ENCODE assay signal across 32 cellular contexts in genomic region chr1:40361637-40362036, GRCh38.
"Had no signal": no experiment of that assay in that cellular context is flagged by ENCODE, and none has a peak within 500 bp of the region (broad histone marks: within the 10 kb centered on the region; RNA-seq: fewer than 3 reads in every experiment).

No MANE protein-coding gene starts in this region.

- H3K27me3 ChIP-seq: ascending aorta, breast epithelium, cardiac muscle cell had no signal

- H3K36me3 Mint-ChIP-seq: activated naive CD4-positive, alpha-beta T cell treated with anti-CD3 and anti-CD28 coated beads, Interleukin-2, amount 10 ng/mL, durations not matched to agents 7 days and 5 days; brain had no signal

- H3K27ac Mint-ChIP-seq: activated B cell treated with CpG ODN at 0.5 μM for 24 hours; activated CD8-positive, alpha-beta T cell treated with anti-CD3 and anti-CD28 coated beads for 36 hours; activated naive CD4-positive, alpha-beta T cell treated with anti-CD3 and anti-CD28 coated beads, Interleukin-2, amount 10 ng/mL, durations not matched to agents 7 days and 5 days; activated naive CD8-positive, alpha-beta T cell treated with anti-CD3 and anti-CD28 coated beads, Interleukin-2, amount 10 ng/mL, durations not matched to agents 7 days and 5 days; activated T-cell treated with anti-CD3 and anti-CD28 coated beads, Interleukin-2, amount 50 U/mL, for 72 hours; brain; T-helper 17 cell; T-helper 2 cell treated with Interferon-gamma antibody and Interleukin-4, amounts not matched to agents 5 μg/mL and 100 μg/mL, for 36 hours had no signal

- H3K27me3 Mint-ChIP-seq: activated B cell treated with CpG ODN at 0.5 μM for 24 hours; activated CD8-positive, alpha-beta T cell treated with anti-CD3 and anti-CD28 coated beads for 36 hours; activated naive CD4-positive, alpha-beta T cell treated with anti-CD3 and anti-CD28 coated beads, Interleukin-2, amount 10 ng/mL, durations not matched to agents 7 days and 5 days; activated naive CD8-positive, alpha-beta T cell treated with anti-CD3 and anti-CD28 coated beads, Interleukin-2, amount 10 ng/mL, durations not matched to agents 7 days and 5 days; T-helper 17 cell had no signal

- H3K4me1 Mint-ChIP-seq: activated naive CD4-positive, alpha-beta T cell treated with anti-CD3 and anti-CD28 coated beads, Interleukin-2, amount 10 ng/mL, durations not matched to agents 7 days and 5 days had no signal

- H3K4me3 Mint-ChIP-seq: activated B cell treated with CpG ODN at 0.5 μM for 24 hours; activated CD8-positive, alpha-beta T cell treated with anti-CD3 and anti-CD28 coated beads for 36 hours; activated naive CD4-positive, alpha-beta T cell treated with anti-CD3 and anti-CD28 coated beads, Interleukin-2, amount 10 ng/mL, durations not matched to agents 7 days and 5 days; activated naive CD8-positive, alpha-beta T cell treated with anti-CD3 and anti-CD28 coated beads, Interleukin-2, amount 10 ng/mL, durations not matched to agents 7 days and 5 days; activated T-cell treated with anti-CD3 and anti-CD28 coated beads, Interleukin-2, amount 50 U/mL, for 72 hours; brain; T-helper 17 cell; T-helper 2 cell treated with Interferon-gamma antibody and Interleukin-4, amounts not matched to agents 5 μg/mL and 100 μg/mL, for 36 hours had no signal

- H3K36me3 ChIP-seq: ascending aorta, breast epithelium, cardiac muscle cell, esophagus squamous epithelium, gastroesophageal sphincter, WERI-Rb-1 had no signal

- FAIRE-seq: endometrium, endothelial cell of umbilical vein had no signal

- H3K4me1 ChIP-seq: ascending aorta, breast epithelium, esophagus squamous epithelium, gastroesophageal sphincter had no signal

- H3K4me3 ChIP-seq: ascending aorta, breast epithelium, cardiac muscle cell, coronary artery, esophagus squamous epithelium, gastroesophageal sphincter had no signal

- H3K9me3 Mint-ChIP-seq: activated T-cell treated with anti-CD3 and anti-CD28 coated beads, Interleukin-2, amount 50 U/mL, for 72 hours had no signal

- H3K27ac ChIP-seq: ascending aorta, breast epithelium, cardiac muscle cell, coronary artery, epithelial cell of prostate, esophagus squamous epithelium, gastroesophageal sphincter, WERI-Rb-1 had no signal

- DNase-seq: activated B cell treated with CpG ODN at 0.5 μM for 24 hours; activated CD4-positive, alpha-beta T cell treated with anti-CD3 and anti-CD28 coated beads for 48 hours; activated CD4-positive, alpha-beta T cell treated with anti-CD3 and anti-CD28 coated beads, Interleukin-2, amount 50 U/mL, for 1 hour; activated CD4-positive, alpha-beta T cell treated with anti-CD3 and anti-CD28 coated beads, Interleukin-2, amount 50 U/mL, for 48 hours; activated CD8-positive, alpha-beta memory T cell treated with anti-CD3 and anti-CD28 coated beads for 24 hours; activated CD8-positive, alpha-beta T cell treated with anti-CD3 and anti-CD28 coated beads for 36 hours; activated gamma-delta T cell; activated naive CD4-positive, alpha-beta T cell; activated naive CD4-positive, alpha-beta T cell treated with anti-CD3 and anti-CD28 coated beads, Interleukin-2, amount 10 ng/mL, durations not matched to agents 7 days and 5 days; activated naive CD8-positive, alpha-beta T cell treated with anti-CD3 and anti-CD28 coated beads, Interleukin-2, amount 10 ng/mL, durations not matched to agents 7 days and 5 days; activated T-cell treated with anti-CD3 and anti-CD28 coated beads, Interleukin-2, amount 50 U/mL, for 72 hours; central memory CD4-positive, alpha-beta T cell; cerebellar nuclear complex; effector CD8-positive, alpha-beta T cell; esophagus squamous epithelium; foreskin melanocyte; T-helper 1 cell; T-helper 17 cell; T1000; WERI-Rb-1 had no signal

- ATAC-seq: activated CD4-positive, CD25-positive, alpha-beta regulatory T cell treated with anti-CD3 and anti-CD28 coated beads, Interleukin-2, amount 50 U/mL, for 24 hours; activated CD8-positive, alpha-beta T cell treated with anti-CD3 and anti-CD28 coated beads for 36 hours; activated naive CD4-positive, alpha-beta T cell treated with anti-CD3 and anti-CD28 coated beads, Interleukin-2, amount 50 U/mL, for 72 hours; activated T-cell treated with anti-CD3 and anti-CD28 coated beads, Interleukin-2, amount 50 U/mL, for 72 hours; gastroesophageal sphincter; T-helper 17 cell had no signal
